ENCODE assay signal across 8 cellular contexts in genomic region chr3:22960326-22960984, GRCh38.
A peak's percentile ranks its signal among the peaks of the same experiment; 100 is the strongest.
DNase-seq lines count a peak whose midpoint lies in the region; ATAC-seq, FAIRE-seq and TF ChIP-seq lines count a peak whose summit lies in the region.

No MANE protein-coding gene starts in this region.

- no peak for TF ChIP-seq EP300 in HepG2 (IDR thresholded peaks at IDR 0.05; ENCODE audit: low read depth in 2 of 2, low read length in 2 of 2)
- no peak for TF ChIP-seq EP300 in HepG2 (CRISPR knock-in tag; IDR thresholded peaks at IDR 0.05; ENCODE audit: borderline replicate concordance)

- POLR2A ChIA-PET in HepG2 (lab: Yijun Ruan, JAX): no interaction called here
- POLR2A ChIA-PET in CD4-positive, alpha-beta memory T cell (lab: Charles Lee; ENCODE audit: partially characterized antibody): no interaction called here

- no peak overlapping the region for H3K9ac ChIP-seq in HepG2 (ENCODE audit: insufficient read depth, low read depth, low read length)

- no peak overlapping the region for H2AFZ ChIP-seq in HepG2 (ENCODE audit: low read length)

- H3K4me3 Mint-ChIP-seq in activated T-cell treated with anti-CD3 and anti-CD28 coated beads, Interleukin-2, amount 50 U/mL, for 72 hours: no peak overlapping the region
- no peak overlapping the region for H3K4me3 Mint-ChIP-seq in activated T-cell treated with anti-CD3 and anti-CD28 coated beads, Interleukin-2, amount 50 U/mL, for 4 hours
- no peak overlapping the region for H3K4me3 Mint-ChIP-seq in T-helper 17 cell
- H3K4me3 Mint-ChIP-seq in CD4-positive, alpha-beta memory T cell: no peak overlapping the region

- H3K27ac Mint-ChIP-seq in activated T-cell treated with anti-CD3 and anti-CD28 coated beads, Interleukin-2, amount 50 U/mL, for 72 hours: no peak overlapping the region
- H3K27ac Mint-ChIP-seq in T-helper 17 cell: no peak overlapping the region
- no peak overlapping the region for H3K27ac Mint-ChIP-seq in CD4-positive, alpha-beta memory T cell

- H3K36me3 ChIP-seq in HepG2 (replicated peaks in 1 of 2; ENCODE audit: control insufficient read depth in 1 of 2, insufficient read depth in 2 of 2, low read length in 2 of 2): no peaks in the 10 kb centered on the region
- no peaks in the 10 kb centered on the region for H3K36me3 ChIP-seq in CD4-positive, alpha-beta memory T cell (ENCODE audit: insufficient read depth, low read length)

- H3K27ac ChIP-seq in HepG2 (ENCODE audit: extremely low read length, insufficient read depth, low read length): no peak overlapping the region
- H3K27ac ChIP-seq in CD4-positive, alpha-beta memory T cell (ENCODE audit: low read depth, low read length): no peak overlapping the region

- intact Hi-C loops in HepG2 (cut with micrococcal nuclease; ENCODE audit: unreplicated experiment): no loop called here
- intact Hi-C loops in CD4-positive, alpha-beta memory T cell (cut with micrococcal nuclease): no loop called here

- no TSS peak for BruUV-seq in HepG2 (replicated peaks; lab: Mats Ljungman, UMichigan)

- no peaks in the 10 kb centered on the region for H4K20me1 ChIP-seq in HepG2 (ENCODE audit: insufficient read depth, low read length)

- peak; percentile 67 for TF ChIP-seq CTCF in HFF-Myc (IDR thresholded peaks at IDR 0.05; ENCODE audit: low read depth, low read length, missing control alignments)
- peak; percentile 78 for TF ChIP-seq CTCF in cardiac fibroblast (IDR thresholded peaks at IDR 0.05; ENCODE audit: low read depth, low read length)
- TF ChIP-seq CTCF in HepG2 (CRISPR knock-in tag; IDR thresholded peaks at IDR 0.05): peak; percentile 51

- H3K79me2 ChIP-seq in HepG2 (ENCODE audit: insufficient read depth, low read length): no peaks in the 10 kb centered on the region

- H3K36me3 Mint-ChIP-seq in activated T-cell treated with anti-CD3 and anti-CD28 coated beads, Interleukin-2, amount 50 U/mL, for 72 hours (ENCODE audit: insufficient read depth in 2 of 2): no peaks in the 10 kb centered on the region
- no peaks in the 10 kb centered on the region for H3K36me3 Mint-ChIP-seq in activated T-cell treated with anti-CD3 and anti-CD28 coated beads, Interleukin-2, amount 50 U/mL, for 4 hours (ENCODE audit: insufficient read depth)
- no peaks in the 10 kb centered on the region for H3K36me3 Mint-ChIP-seq in T-helper 17 cell (ENCODE audit: low read depth)
- no peaks in the 10 kb centered on the region for H3K36me3 Mint-ChIP-seq in CD4-positive, alpha-beta memory T cell

- H3K4me3 ChIP-seq in HFF-Myc (replicated peaks; ENCODE audit: low read depth, low read length) (no peak overlapping the region), cardiac fibroblast (replicated peaks in 1 of 2; ENCODE audit: low read depth in 2 of 2, low read length in 2 of 2) (no peak overlapping the region), HepG2 (replicated peaks in 1 of 3; ENCODE audit: insufficient read depth in 1 of 3, low read depth in 2 of 3, low read length in 3 of 3) (no peak overlapping the region)
- no peak overlapping the region for H3K4me3 ChIP-seq in CD4-positive, alpha-beta memory T cell (ENCODE audit: low read length in 2 of 2)

- no peaks in the 10 kb centered on the region for H3K9me3 ChIP-seq in HepG2 (ENCODE audit: low read length)
- H3K9me3 ChIP-seq in T-helper 17 cell (ENCODE audit: control insufficient read depth, low read length, poor library complexity, severe bottlenecking): no peaks in the 10 kb centered on the region
- no peaks in the 10 kb centered on the region for H3K9me3 ChIP-seq in CD4-positive, alpha-beta memory T cell (ENCODE audit: control insufficient read depth in 1 of 2, low read length in 2 of 2)

- no peak for ATAC-seq in activated T-cell treated with anti-CD3 and anti-CD28 coated beads, Interleukin-2, amount 50 U/mL, for 72 hours (replicated peaks in 1 of 2)
- no peak for ATAC-seq in activated T-cell treated with anti-CD3 and anti-CD28 coated beads, Interleukin-2, amount 50 U/mL, for 4 hours
- no peak for ATAC-seq in HepG2
- ATAC-seq in T-helper 17 cell: no peak

- CTCF ChIA-PET in HepG2 (lab: Yijun Ruan, JAX; ENCODE audit: low intra/inter-chr PET ratio, low total read pairs): interaction anchor here (2.0 kb wide), 1 partner anchor 396 kb away, joined by 6 read pairs; no protein-coding TSS in a partner anchor
- CTCF ChIA-PET in CD4-positive, alpha-beta memory T cell (lab: Charles Lee; ENCODE audit: partially characterized antibody): no interaction called here

- 17% methylated on average over 7 of the region's 7 CpGs for WGBS in HepG2 (ENCODE audit: low lambda C conversion rate)

- in situ Hi-C loops in HepG2 (cut with HindIII; ENCODE audit: extremely low pct_ligation_motif_present, low pct_unique_long_range_greater_than_20kb): loop anchor here (25.0 kb wide), 2 partner anchors 398 to 873 kb away; no protein-coding TSS in a partner anchor

- TF ChIP-seq POLR2A in HepG2 (IDR thresholded peaks at IDR 0.05; ENCODE audit: insufficient read depth in 1 of 2, low read depth in 2 of 2, low read length in 2 of 2): no peak

- TF ChIP-seq RAD21 in HepG2 (CRISPR knock-in tag; IDR thresholded peaks at IDR 0.05): no peak

- no peak overlapping the region for H3K4me2 ChIP-seq in HepG2 (ENCODE audit: low read depth, low read length)

- H3K4me1 Mint-ChIP-seq in activated T-cell treated with anti-CD3 and anti-CD28 coated beads, Interleukin-2, amount 50 U/mL, for 72 hours (ENCODE audit: low read depth): peaks cover 10% of the 10 kb centered on the region
- H3K4me1 Mint-ChIP-seq in activated T-cell treated with anti-CD3 and anti-CD28 coated beads, Interleukin-2, amount 50 U/mL, for 4 hours (ENCODE audit: low read depth): no peaks in the 10 kb centered on the region
- peaks cover 4% of the 10 kb centered on the region for H3K4me1 Mint-ChIP-seq in T-helper 17 cell
- H3K4me1 Mint-ChIP-seq in CD4-positive, alpha-beta memory T cell: peaks cover 0 to 3% (median 0%) of the 10 kb centered on the region in 4 donors

- no peak for FAIRE-seq in HepG2 (lab: Jason Lieb, UNC)

- DNase-seq in activated T-cell treated with anti-CD3 and anti-CD28 coated beads, Interleukin-2, amount 50 U/mL, for 72 hours: peak; percentile 3
- no peak for DNase-seq in activated T-cell treated with anti-CD3 and anti-CD28 coated beads, Interleukin-2, amount 50 U/mL, for 4 hours
- DNase-seq in HFF-Myc (ENCODE audit: extremely low read depth, low read depth): peak; percentile 7
- DNase-seq in NCI-H446 treated with DMSO at 0.1 percent for 48 hours (lab: John Stamatoyannopoulos, UW): peak; percentile 26
- peak; percentile 66 to 69 for DNase-seq in cardiac fibroblast (ENCODE audit: low read depth in 2 of 2)
- peak; percentile 12 for DNase-seq in HepG2 (ENCODE audit: low spot score)
- no peak for DNase-seq in T-helper 17 cell
- DNase-seq in CD4-positive, alpha-beta memory T cell: no peak

- no peaks in the 10 kb centered on the region for H3K4me1 ChIP-seq in HepG2 (ENCODE audit: insufficient read depth, low read length)
- H3K4me1 ChIP-seq in CD4-positive, alpha-beta memory T cell (ENCODE audit: insufficient read depth, low read length): no peaks in the 10 kb centered on the region

- H3K9me3 Mint-ChIP-seq in activated T-cell treated with anti-CD3 and anti-CD28 coated beads, Interleukin-2, amount 50 U/mL, for 72 hours: no peaks in the 10 kb centered on the region
- no peaks in the 10 kb centered on the region for H3K9me3 Mint-ChIP-seq in activated T-cell treated with anti-CD3 and anti-CD28 coated beads, Interleukin-2, amount 50 U/mL, for 4 hours
- peaks cover 0 to 5% (median under 1%) of the 10 kb centered on the region in 8 donors for H3K9me3 Mint-ChIP-seq in CD4-positive, alpha-beta memory T cell

- no peaks in the 10 kb centered on the region for H3K27me3 Mint-ChIP-seq in activated T-cell treated with anti-CD3 and anti-CD28 coated beads, Interleukin-2, amount 50 U/mL, for 72 hours (ENCODE audit: low read depth)
- H3K27me3 Mint-ChIP-seq in activated T-cell treated with anti-CD3 and anti-CD28 coated beads, Interleukin-2, amount 50 U/mL, for 4 hours (ENCODE audit: low read depth): no peaks in the 10 kb centered on the region
- no peaks in the 10 kb centered on the region for H3K27me3 Mint-ChIP-seq in T-helper 17 cell
- no peaks in the 10 kb centered on the region for H3K27me3 Mint-ChIP-seq in CD4-positive, alpha-beta memory T cell

- no peaks in the 10 kb centered on the region; a peak in 1 of 5 replicates for H3K27me3 ChIP-seq in HepG2 (ENCODE audit: control insufficient read depth in 1 of 2, insufficient read depth in 2 of 2, low read length in 2 of 2)
- H3K27me3 ChIP-seq in CD4-positive, alpha-beta memory T cell (ENCODE audit: insufficient read depth, low read length): no peaks in the 10 kb centered on the region

TF ChIP-seq in HepG2, 621 proteins besides CTCF, POLR2A, EP300 and RAD21 (continues in another document):
- 0 out of 2 replicates have a peak, but pooled peaks have one; percentile 29 for TF ChIP-seq HNF1A (IDR thresholded peaks at IDR 0.05; ENCODE audit: low read depth)
- no peak for TF ChIP-seq HNF1A (CRISPR knock-in tag; IDR thresholded peaks at IDR 0.05; ENCODE audit: borderline replicate concordance)

Comparison
In these comparisons a context has a peak if more than half of its experiments do, and no peak if none do; other contexts are left out.
1. DNase-seq: peak in activated T-cell treated with anti-CD3 and anti-CD28 coated beads, Interleukin-2, amount 50 U/mL, for 72 hours (2 of 2), HFF-Myc (single experiment), NCI-H446 treated with DMSO at 0.1 percent for 48 hours (single experiment), cardiac fibroblast (2 of 2) and HepG2 (single experiment); none in activated T-cell treated with anti-CD3 and anti-CD28 coated beads, Interleukin-2, amount 50 U/mL, for 4 hours (single experiment), T-helper 17 cell (0 of 3) and CD4-positive, alpha-beta memory T cell (0 of 5).
2. Peak in every context shown above with its lines, with median percentiles within 50 percentile points of each other: CTCF ChIP-seq.